In the genomic region with DNA sequence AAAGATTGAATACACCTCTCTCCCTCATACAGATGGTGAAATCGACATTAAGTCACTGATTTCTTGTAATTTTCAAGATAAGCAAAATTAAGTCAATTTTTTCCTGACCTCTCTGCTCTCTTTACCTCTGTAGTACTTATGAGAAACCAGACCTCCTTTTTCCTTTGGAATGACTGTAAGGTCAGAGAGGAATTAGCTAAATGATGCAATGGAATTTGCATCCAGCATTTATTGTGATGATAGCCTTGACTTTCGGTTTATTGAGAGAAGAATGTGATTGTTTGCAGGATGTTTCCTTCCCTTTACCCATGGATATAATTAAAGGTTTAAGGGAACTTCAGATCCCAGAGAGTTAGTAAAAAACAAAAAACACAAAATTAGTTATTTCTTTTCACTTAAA, we compare ENCODE assay signal across 22 cellular contexts.
"Had no signal": no experiment of that assay in that cellular context is flagged by ENCODE, and none has a peak within 500 bp of the region (broad histone marks: within the 10 kb centered on the region; RNA-seq: fewer than 3 reads in every experiment).

No MANE protein-coding gene starts in this region.

- H3K36me3 Mint-ChIP-seq: activated naive CD8-positive, alpha-beta T cell; immature natural killer cell had no signal

- H3K27ac ChIP-seq: coronary artery, foreskin keratinocyte, left lung, parathyroid adenoma, spleen, testis, vagina had no signal

- H3K4me3 Mint-ChIP-seq: activated CD4-positive, alpha-beta T cell treated with anti-CD3 and anti-CD28 coated beads, Interleukin-2, amount 10 ng/mL, durations not matched to agents 24 days and 14 days; activated CD8-positive, alpha-beta memory T cell treated with anti-CD3 and anti-CD28 coated beads, Interleukin-2, amount 10 ng/mL, durations not matched to agents 7 days and 5 days; activated CD8-positive, alpha-beta T cell treated with anti-CD3 and anti-CD28 coated beads for 36 hours; activated naive CD8-positive, alpha-beta T cell; activated T-helper 1 cell treated with anti-CD3 and anti-CD28 coated beads, Interleukin-12 subunit alpha, Interleukin-12 subunit beta, Interleukin-2, Interleukin-4 antibody, amounts not matched to agents 30 ng/mL and 10 ng/mL and 1 ng/mL, durations not matched to agents 14 hours and 24 hours and 36 hours; nephron; type B pancreatic cell had no signal

- H3K27me3 ChIP-seq: foreskin keratinocyte, spleen, testis, vagina had no signal

- H3K79me2 ChIP-seq: parathyroid adenoma had no signal

- H3K9me3 Mint-ChIP-seq: activated CD4-positive, alpha-beta T cell treated with anti-CD3 and anti-CD28 coated beads, Interleukin-2, amount 10 ng/mL, durations not matched to agents 24 days and 14 days; activated CD8-positive, alpha-beta T cell treated with anti-CD3 and anti-CD28 coated beads for 36 hours; activated T-helper 1 cell treated with anti-CD3 and anti-CD28 coated beads, Interleukin-12 subunit alpha, Interleukin-12 subunit beta, Interleukin-2, Interleukin-4 antibody, amounts not matched to agents 30 ng/mL and 10 ng/mL and 1 ng/mL, durations not matched to agents 14 hours and 24 hours and 36 hours; immature natural killer cell; nephron; type B pancreatic cell had no signal

- H3K27me3 Mint-ChIP-seq: activated CD4-positive, alpha-beta T cell treated with anti-CD3 and anti-CD28 coated beads, Interleukin-2, amount 10 ng/mL, durations not matched to agents 24 days and 14 days; activated CD8-positive, alpha-beta memory T cell treated with anti-CD3 and anti-CD28 coated beads, Interleukin-2, amount 10 ng/mL, durations not matched to agents 7 days and 5 days; activated CD8-positive, alpha-beta T cell treated with anti-CD3 and anti-CD28 coated beads for 36 hours; activated naive CD8-positive, alpha-beta T cell; type B pancreatic cell had no signal

- H3K27ac Mint-ChIP-seq: activated CD4-positive, alpha-beta T cell treated with anti-CD3 and anti-CD28 coated beads, Interleukin-2, amount 10 ng/mL, durations not matched to agents 24 days and 14 days; activated CD8-positive, alpha-beta memory T cell treated with anti-CD3 and anti-CD28 coated beads, Interleukin-2, amount 10 ng/mL, durations not matched to agents 7 days and 5 days; activated CD8-positive, alpha-beta T cell treated with anti-CD3 and anti-CD28 coated beads for 36 hours; activated naive CD8-positive, alpha-beta T cell; activated T-helper 1 cell treated with anti-CD3 and anti-CD28 coated beads, Interleukin-12 subunit alpha, Interleukin-12 subunit beta, Interleukin-2, Interleukin-4 antibody, amounts not matched to agents 30 ng/mL and 10 ng/mL and 1 ng/mL, durations not matched to agents 14 hours and 24 hours and 36 hours; immature natural killer cell; type B pancreatic cell had no signal

- H3K9ac ChIP-seq: parathyroid adenoma had no signal

- H3K9me3 ChIP-seq: left lung, spleen, testis, vagina had no signal

- DNase-seq: activated CD4-positive, alpha-beta T cell treated with anti-CD3 and anti-CD28 coated beads, Interleukin-2, amount 10 ng/mL, durations not matched to agents 24 days and 14 days; activated CD8-positive, alpha-beta memory T cell treated with anti-CD3 and anti-CD28 coated beads, Interleukin-2, amount 10 ng/mL, durations not matched to agents 7 days and 5 days; activated CD8-positive, alpha-beta T cell treated with anti-CD3 and anti-CD28 coated beads for 36 hours; activated gamma-delta T cell treated with Interleukin-2 at 50 U/mL for 16 hours; amniotic stem cell; cerebellar nuclear complex; foreskin keratinocyte; immature natural killer cell; left lung; nucleus accumbens; retina; spleen; stimulated activated CD4-positive, alpha-beta T cell treated with anti-CD3 and anti-CD28 coated beads, Interleukin-4, amount 100 ng/mL, for 1 hour; stimulated activated naive CD4-positive, alpha-beta T cell; testis had no signal

- H3K4me1 ChIP-seq: foreskin keratinocyte, left lung, parathyroid adenoma, spleen, testis, vagina had no signal

- H3K4me3 ChIP-seq: coronary artery, left lung, spleen, testis, vagina had no signal

- H3K36me3 ChIP-seq: left lung, spleen, vagina had no signal

- H2AFZ ChIP-seq: parathyroid adenoma had no signal
